In the genomic region with DNA sequence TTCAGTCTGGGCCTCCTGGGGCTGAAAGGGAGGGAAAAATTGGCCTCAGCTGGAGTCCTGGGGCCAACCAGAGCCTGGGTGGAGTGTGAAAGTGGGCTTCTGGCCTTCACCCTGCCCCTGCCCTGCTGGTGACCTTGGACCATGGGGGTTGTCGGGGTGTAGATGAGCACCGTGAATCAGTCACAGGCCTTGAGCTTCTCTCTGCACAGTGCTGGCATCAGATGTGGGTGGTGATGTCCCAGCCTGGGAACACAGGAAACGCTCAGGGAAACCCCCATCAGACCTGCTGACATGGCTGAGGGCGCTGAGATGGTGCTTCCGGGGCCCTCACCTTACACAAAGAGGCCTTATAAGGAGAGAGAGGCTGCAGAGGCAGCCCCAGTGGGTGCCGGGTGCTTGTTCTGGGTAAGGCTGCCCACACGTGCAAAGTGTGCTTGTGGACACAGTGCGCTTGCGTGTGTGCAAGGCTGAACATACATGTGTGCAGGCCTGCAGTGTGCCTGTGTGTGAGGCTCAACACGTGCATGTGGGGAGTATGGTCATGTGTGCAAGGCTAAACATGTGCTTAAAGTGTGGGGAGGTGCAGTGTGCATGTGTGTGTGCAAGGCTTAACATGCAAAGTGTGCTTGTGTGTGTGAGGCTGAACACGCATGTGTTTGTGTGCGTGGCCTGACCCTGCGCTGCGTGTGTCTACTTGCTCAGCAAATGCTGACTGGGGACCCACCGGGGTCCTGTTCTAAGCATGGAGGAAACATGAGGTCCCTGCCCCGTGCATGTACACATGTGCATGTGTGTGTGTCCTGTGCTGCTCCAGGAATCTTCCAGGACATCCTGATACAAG, we compare ENCODE assay signal across 8 cellular contexts. TPM values are rescaled to one million over a fixed set of nuclear protein-coding genes. Genes with fewer than 3 reads are reported as not detected.
DNase-seq lines count a peak whose midpoint lies in the region; ATAC-seq, FAIRE-seq and TF ChIP-seq lines count a peak whose summit lies in the region.

No MANE protein-coding gene starts in this region.

- no peak overlapping the region for H2AFZ ChIP-seq in PC-9

- peak overlapping the region; percentile 41 to 91 (median 87) for H3K4me3 Mint-ChIP-seq in CD8-positive, alpha-beta memory T cell

- H3K79me2 ChIP-seq in PC-9 (ENCODE audit: low read depth) = peaks cover 47% of the 10 kb centered on the region

- H3K27ac Mint-ChIP-seq in CD8-positive, alpha-beta memory T cell = peak overlapping the region; percentile 86 to 99 (median 98)

- intact Hi-C loops in kidney (cut with DNase I) (no loop called here), PC-9 (cut with micrococcal nuclease; ENCODE audit: unreplicated experiment) (no loop called here)

- FAIRE-seq in kidney (lab: Jason Lieb, UNC) = no peak

- H3K4me2 ChIP-seq in PC-9 = no peak overlapping the region

- POLR2A ChIA-PET in CD8-positive, alpha-beta memory T cell (lab: Charles Lee) = interaction anchor here (0.6 to 1.7 kb wide), 7 partner anchors 9 to 171 kb away, joined by 3 to 13 read pairs (median 4); partner anchors contain the start of genes BUD31, CPSF4, PDAP1 and PTCD1
- POLR2A ChIA-PET in PC-9 (lab: Charles Lee; ENCODE audit: unreplicated experiment) = no interaction called here

- peaks cover 79% of the 10 kb centered on the region for H3K4me1 ChIP-seq in CD8-positive, alpha-beta memory T cell (ENCODE audit: insufficient read depth, low read length)
- H3K4me1 ChIP-seq in kidney (ENCODE audit: control insufficient read depth in 1 of 2, insufficient read depth in 1 of 2, low read depth in 1 of 2, low read length in 2 of 2) (peaks cover 0 to 27% of the 10 kb centered on the region in 2 donors), PC-9 (replicated peaks; ENCODE audit: insufficient read depth) (peaks cover 14% of the 10 kb centered on the region)

- H3K27ac ChIP-seq in CD8-positive, alpha-beta memory T cell (ENCODE audit: low read depth, low read length) = peak overlapping the region; percentile 91
- H3K27ac ChIP-seq in kidney (ENCODE audit: low read depth in 2 of 2, low read length in 2 of 2) (peak overlapping the region; percentile 41 to 60), PC-9 (no peak overlapping the region)

- no peaks in the 10 kb centered on the region for H3K27me3 Mint-ChIP-seq in CD8-positive, alpha-beta memory T cell

- H4K20me1 ChIP-seq in PC-9 (ENCODE audit: insufficient read depth) = peaks cover 22% of the 10 kb centered on the region

- TF ChIP-seq CTCF in NB4 (IDR thresholded peaks at IDR 0.05; ENCODE audit: low read depth, low read length) (no peak), kidney (IDR thresholded peaks at IDR 0.05; ENCODE audit: borderline replicate concordance, extremely low read depth, insufficient read depth) (no peak), PC-9 (conservative IDR thresholded peaks at IDR 0.05) (no peak)

- TF ChIP-seq POLR2A in NB4 (IDR thresholded peaks at IDR 0.05; ENCODE audit: extremely low read depth, insufficient read length) = no peak

- no peaks in the 10 kb centered on the region for H3K9me3 ChIP-seq in CD8-positive, alpha-beta memory T cell (ENCODE audit: low read length)
- H3K9me3 ChIP-seq in kidney (ENCODE audit: control insufficient read depth in 1 of 2, low read length in 2 of 2) (no peaks in the 10 kb centered on the region), PC-9 (ENCODE audit: insufficient read depth, low read depth) (no peaks in the 10 kb centered on the region)

- CTCF ChIA-PET in CD8-positive, alpha-beta memory T cell (lab: Charles Lee) = interaction anchor here (1.1 kb wide), 1 partner anchor 26 kb away, joined by 5 read pairs; no protein-coding TSS in a partner anchor
- CTCF ChIA-PET in PC-9 (lab: Charles Lee) = no interaction called here

- no peaks in the 10 kb centered on the region for H3K9me3 Mint-ChIP-seq in CD8-positive, alpha-beta memory T cell

- H3K27me3 ChIP-seq in CD8-positive, alpha-beta memory T cell (ENCODE audit: insufficient read depth, low read length, poor library complexity, severe bottlenecking) = no peaks in the 10 kb centered on the region
- H3K27me3 ChIP-seq in PC-9 (ENCODE audit: insufficient read depth, low read depth) = no peaks in the 10 kb centered on the region

- peak overlapping the region; percentile 58 for H3K4me3 ChIP-seq in CD8-positive, alpha-beta memory T cell (ENCODE audit: low read length)
- H3K4me3 ChIP-seq in NB4 (ENCODE audit: low read depth, low read length) (peak overlapping the region; percentile 77), kidney (ENCODE audit: low read length in 2 of 2) (no peak overlapping the region), PC-9 (no peak overlapping the region)

- peaks cover 50 to 69% (median 61%) of the 10 kb centered on the region in 3 donors for H3K4me1 Mint-ChIP-seq in CD8-positive, alpha-beta memory T cell

- ATAC-seq in GM21576 (IDR thresholded peaks at IDR 0.05; ENCODE audit: unreplicated experiment) = peak; percentile 68

- no TSS peak for BruUV-seq in PC-9 (replicated peaks; lab: Mats Ljungman, UMichigan)

- H3K36me3 Mint-ChIP-seq in CD8-positive, alpha-beta memory T cell = peaks cover 4 to 46% (median 4%) of the 10 kb centered on the region in 3 donors

- DNase-seq in CD8-positive, alpha-beta memory T cell = peak; percentile 84 to 95 (median 93)
- DNase-seq in NB4 (ENCODE audit: low read depth) (no peak), activated gamma-delta T cell (lab: John Stamatoyannopoulos, UW) (peak; percentile 54), kidney (peak; percentile 83), PC-9 (no peak), kidney glomerular epithelial cell (lab: John Stamatoyannopoulos, UW) (no peak)
- peak; percentile 85 to 88 for DNase-seq in stimulated activated CD8-positive, alpha-beta memory T cell treated with anti-CD3 and anti-CD28 coated beads, Interleukin-15, amount 100 ng/mL, for 48 hours (ENCODE audit: low read depth in 2 of 2)

- peaks cover 4% of the 10 kb centered on the region for H3K36me3 ChIP-seq in CD8-positive, alpha-beta memory T cell (ENCODE audit: insufficient read depth, low read length)
- H3K36me3 ChIP-seq in kidney (ENCODE audit: control insufficient read depth in 1 of 2, insufficient read depth in 2 of 2, low read length in 2 of 2) = no peaks in the 10 kb centered on the region
- H3K36me3 ChIP-seq in PC-9 (ENCODE audit: low read depth) = no peaks in the 10 kb centered on the region

- no peak overlapping the region for H3K9ac ChIP-seq in kidney (ENCODE audit: low read length in 2 of 2)

- H3F3A ChIP-seq in PC-9 (ENCODE audit: insufficient read depth, low read depth) = peaks cover 12% of the 10 kb centered on the region; the same call in 1 of the 2 replicates

- H3K9me2 ChIP-seq in PC-9 (ENCODE audit: insufficient read depth) = no peaks in the 10 kb centered on the region

RNA-seq across cellular contexts. Expression of gene ARPC1B, which starts 6.5 kb away (rescaled TPM):
- total RNA-seq in CD8-positive, alpha-beta memory T cell = 100 to 1,000 TPM; 238 to 258 TPM
- polyA plus RNA-seq in CD8-positive, alpha-beta memory T cell = 821 TPM
- total RNA-seq in kidney (216 TPM), PC-9 (2021) (276 and 289 TPM in 2 replicates)
- 74.1 TPM for polyA plus RNA-seq in kidney (ENCODE audit: insufficient read depth, low read depth, low replicate concordance)

RNA-seq across cellular contexts. Expression of gene PDAP1, which starts 27.4 kb away (rescaled TPM):
- total RNA-seq in CD8-positive, alpha-beta memory T cell = 100 to 1,000 TPM; 198 to 210 TPM
- 32.8 TPM for polyA plus RNA-seq in CD8-positive, alpha-beta memory T cell
- total RNA-seq in kidney (84.7 TPM), PC-9 (2021) (141 and 180 TPM in 2 replicates)
- 119 TPM for polyA plus RNA-seq in kidney (ENCODE audit: insufficient read depth, low read depth, low replicate concordance)

RNA-seq across cellular contexts. Expression of gene BUD31, which starts 27.7 kb away (rescaled TPM):
- total RNA-seq in CD8-positive, alpha-beta memory T cell = 100 to 1,000 TPM; 185 to 188 TPM
- polyA plus RNA-seq in CD8-positive, alpha-beta memory T cell = 176 TPM
- total RNA-seq in kidney (79.0 TPM), PC-9 (2021) (167 and 178 TPM in 2 replicates)
- 141 TPM for polyA plus RNA-seq in kidney (ENCODE audit: insufficient read depth, low read depth, low replicate concordance)

RNA-seq across cellular contexts. Expression of gene ARPC1A, which starts 55.3 kb away (rescaled TPM):
- 10 to 100 TPM; 86.5 to 86.6 TPM for total RNA-seq in CD8-positive, alpha-beta memory T cell
- 74.7 TPM for polyA plus RNA-seq in CD8-positive, alpha-beta memory T cell
- total RNA-seq in kidney = 119 TPM
- 117 TPM for polyA plus RNA-seq in kidney (ENCODE audit: insufficient read depth, low read depth, low replicate concordance)
- 274 and 305 TPM in 2 replicates for total RNA-seq in PC-9 (2021)

RNA-seq across cellular contexts. Expression of gene PTCD1, which starts 57.6 kb away (rescaled TPM):
- total RNA-seq in CD8-positive, alpha-beta memory T cell = 10 to 100 TPM in 1 of 2 experiments, 1 to 10 TPM in 1; 8.4 to 11.4 TPM
- 4.5 TPM for polyA plus RNA-seq in CD8-positive, alpha-beta memory T cell
- 5.4 TPM for total RNA-seq in kidney
- polyA plus RNA-seq in kidney (ENCODE audit: insufficient read depth, low read depth, low replicate concordance) = 2.9 TPM
- 8.0 and 8.8 TPM in 2 replicates for total RNA-seq in PC-9 (2021)

Comparison
In these comparisons a context has a peak if more than half of its experiments do, and no peak if none do; other contexts are left out.
1. DNase-seq: peak in CD8-positive, alpha-beta memory T cell (5 of 5), activated gamma-delta T cell (single experiment), kidney (single experiment) and stimulated activated CD8-positive, alpha-beta memory T cell treated with anti-CD3 and anti-CD28 coated beads, Interleukin-15, amount 100 ng/mL, for 48 hours (2 of 2); none in NB4 (single experiment), PC-9 (0 of 2) and kidney glomerular epithelial cell (single experiment).
2. H3K4me3 ChIP-seq: peak in CD8-positive, alpha-beta memory T cell (single experiment) and NB4 (single experiment); none in kidney (0 of 2) and PC-9 (single experiment).